In the genomic region with DNA sequence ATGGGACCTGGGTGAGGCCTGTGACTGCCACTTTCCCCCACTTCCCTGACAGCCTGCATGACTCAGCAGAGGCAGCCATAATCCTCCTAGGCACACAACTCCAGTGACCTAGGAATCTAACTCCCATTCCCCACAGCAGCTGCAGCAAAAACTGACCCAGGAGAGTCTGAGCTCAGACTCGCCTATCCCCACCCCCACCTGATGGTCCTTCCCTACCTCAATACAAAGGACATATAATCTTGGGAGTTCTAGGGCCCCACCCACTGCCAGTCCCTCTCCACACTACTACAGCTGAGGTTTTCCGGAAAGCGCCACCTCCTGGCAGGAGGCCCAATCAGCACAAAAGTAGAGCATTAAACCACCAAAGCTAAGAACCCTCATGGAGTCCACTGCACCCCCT, we compare ENCODE assay signal across 8 cellular contexts. TPM values are rescaled to one million over a fixed set of nuclear protein-coding genes. Genes with fewer than 3 reads are reported as not detected.
DNase-seq lines count a peak whose midpoint lies in the region; ATAC-seq, FAIRE-seq and TF ChIP-seq lines count a peak whose summit lies in the region.
"Not testable (repeated sequence)": the region's sequence is repeated elsewhere in the genome, so short reads cannot be mapped to it uniquely, and the experiment has no call there.

No MANE protein-coding gene starts in this region.

- not testable (repeated sequence) for H3K36me3 ChIP-seq in cardiac muscle cell
- peaks cover 22% of the 10 kb centered on the region for H3K36me3 ChIP-seq in neural progenitor cell

- not testable (repeated sequence) for TF ChIP-seq CTCF in A549 (IDR thresholded peaks at IDR 0.05)
- TF ChIP-seq CTCF in GM12865 (IDR thresholded peaks at IDR 0.05; ENCODE audit: insufficient read depth, low read depth, low read length, missing control alignments) (peak; percentile 13), astrocyte of the spinal cord (IDR thresholded peaks at IDR 0.05; ENCODE audit: low read depth, low read length) (peak; percentile 12), cardiac muscle cell (IDR thresholded peaks at IDR 0.05; ENCODE audit: low read depth, low read length) (peak; percentile 10), neural progenitor cell (IDR thresholded peaks at IDR 0.05) (peak; percentile 46)

- POLR2A ChIA-PET in A549 (lab: Yijun Ruan, JAX); activated CD4-positive, alpha-beta T cell treated with anti-CD3 and anti-CD28 coated beads for 36 hours (lab: Charles Lee): not testable (repeated sequence)

- in situ Hi-C loops in KBM-7 (cut with MboI; ENCODE audit: low pct_unique_long_range_greater_than_20kb, low sequenced_read_pairs); astrocyte of the spinal cord (cut with HindIII; ENCODE audit: low sequenced_read_pairs): not testable (repeated sequence)

- H3K27me3 ChIP-seq in cardiac muscle cell, neural progenitor cell: not testable (repeated sequence)

- H3K4me1 Mint-ChIP-seq in activated CD4-positive, alpha-beta T cell treated with anti-CD3 and anti-CD28 coated beads for 36 hours; neural progenitor cell: not testable (repeated sequence)

- not testable (repeated sequence) for H3K4me2 ChIP-seq in A549, neural progenitor cell

- 58% methylated on average over 2 of the region's 3 CpGs for WGBS in A549 (ENCODE audit: missing lambda C conversion rate)

- not testable (repeated sequence) for H3K4me3 ChIP-seq in A549; GM12865 (ENCODE audit: low read depth, low read length); astrocyte of the spinal cord (ENCODE audit: low read depth, low read length); cardiac muscle cell; neural progenitor cell

- CTCF ChIA-PET in A549 (lab: Yijun Ruan, JAX): interaction anchor here (0.6 to 1.1 kb wide), 2 partner anchors 15 to 31 kb away, joined by 3 read pairs; no protein-coding TSS in a partner anchor
- CTCF ChIA-PET in activated CD4-positive, alpha-beta T cell treated with anti-CD3 and anti-CD28 coated beads for 36 hours (lab: Charles Lee): interaction anchor here (0.6 to 1.0 kb wide), 5 partner anchors 9 to 196 kb away, joined by 3 to 6 read pairs (median 3); no protein-coding TSS in a partner anchor

- H3F3A ChIP-seq in neural progenitor cell (ENCODE audit: low read depth): not testable (repeated sequence)

- H3K27ac Mint-ChIP-seq in activated CD4-positive, alpha-beta T cell treated with anti-CD3 and anti-CD28 coated beads for 36 hours; neural progenitor cell: not testable (repeated sequence)

- TF ChIP-seq RAD21 in A549 (conservative IDR thresholded peaks at IDR 0.05 in 1 of 2, IDR thresholded peaks at IDR 0.05 in 1 of 2): not testable (repeated sequence)

- H3K9me3 ChIP-seq in A549; cardiac muscle cell (ENCODE audit: low read depth); neural progenitor cell (ENCODE audit: low read depth): not testable (repeated sequence)

- TF ChIP-seq POLR2A in A549 (IDR thresholded peaks at IDR 0.05; ENCODE audit: low read length): not testable (repeated sequence)

- not testable (repeated sequence) for H3K9ac ChIP-seq in neural progenitor cell

- intact Hi-C loops in activated CD4-positive, alpha-beta T cell treated with anti-CD3 and anti-CD28 coated beads for 36 hours (cut with DNase I, micrococcal nuclease): not testable (repeated sequence)

- H3K79me2 ChIP-seq in neural progenitor cell (ENCODE audit: low read depth): peaks cover 31% of the 10 kb centered on the region

- not testable (repeated sequence) for H4K20me1 ChIP-seq in neural progenitor cell (ENCODE audit: low read depth)

- peak in 1 of 2 experiments; percentile 45; a peak in 3 of 6 replicates for ATAC-seq in A549
- ATAC-seq in activated CD4-positive, alpha-beta T cell treated with anti-CD3 and anti-CD28 coated beads for 36 hours: peak; percentile 26

- not testable (repeated sequence) for TF ChIP-seq EP300 in A549 (IDR thresholded peaks at IDR 0.05)

- not testable (repeated sequence) for H3K4me1 ChIP-seq in A549, neural progenitor cell
- H3K4me1 ChIP-seq in cardiac muscle cell (ENCODE audit: low read depth): peaks cover 19% of the 10 kb centered on the region

- peak overlapping the region in 1 of 2 experiments; percentile 73; a peak in 3 of 6 replicates for H3K27ac ChIP-seq in A549
- H3K27ac ChIP-seq in cardiac muscle cell, neural progenitor cell: not testable (repeated sequence)

- peaks cover 69% of the 10 kb centered on the region for H3K36me3 Mint-ChIP-seq in activated CD4-positive, alpha-beta T cell treated with anti-CD3 and anti-CD28 coated beads for 36 hours (ENCODE audit: low read depth)
- H3K36me3 Mint-ChIP-seq in neural progenitor cell: peaks cover 60% of the 10 kb centered on the region

- not testable (repeated sequence) for FAIRE-seq in A549 (lab: Jason Lieb, UNC)

- H3K4me3 Mint-ChIP-seq in activated CD4-positive, alpha-beta T cell treated with anti-CD3 and anti-CD28 coated beads for 36 hours; neural progenitor cell: not testable (repeated sequence)

- H2AFZ ChIP-seq in neural progenitor cell (replicated peaks): not testable (repeated sequence)

- DNase-seq in A549 (ENCODE audit: low read depth in 1 of 2, low spot score in 1 of 2): peak in 1 of 2 experiments; percentile 35
- DNase-seq in GM12865 (ENCODE audit: low read depth): peak; percentile 13
- peak; percentile 44 for DNase-seq in KBM-7
- DNase-seq in OCI-M1 (lab: John Stamatoyannopoulos, UW): peak; percentile 81
- peak; percentile 49 for DNase-seq in activated CD4-positive, alpha-beta T cell treated with anti-CD3 and anti-CD28 coated beads for 36 hours
- not testable (repeated sequence) for DNase-seq in astrocyte of the spinal cord (ENCODE audit: low read depth, low spot score)
- peak in 1 of 2 donors; percentile 7 for DNase-seq in cardiac muscle cell (ENCODE audit: low read depth in 1 of 2, low spot score in 1 of 2)
- peak; percentile 27 for DNase-seq in neural progenitor cell (ENCODE audit: low spot score)

- not testable (repeated sequence) for H3K9me3 Mint-ChIP-seq in activated CD4-positive, alpha-beta T cell treated with anti-CD3 and anti-CD28 coated beads for 36 hours (ENCODE audit: low read depth)
- H3K9me3 Mint-ChIP-seq in neural progenitor cell: peaks cover 12% of the 10 kb centered on the region

- H3K27me3 Mint-ChIP-seq in activated CD4-positive, alpha-beta T cell treated with anti-CD3 and anti-CD28 coated beads for 36 hours; neural progenitor cell (ENCODE audit: insufficient read depth, low read depth): not testable (repeated sequence)

TF ChIP-seq in A549, 52 proteins besides CTCF, POLR2A, EP300 and RAD21:
- peak; percentile 8 for TF ChIP-seq MAFK (IDR thresholded peaks at IDR 0.05; ENCODE audit: partially characterized antibody)

RNA-seq across cellular contexts. Expression of gene NDC1, which starts 26.6 kb away (rescaled TPM):
- 39.1 and 49.5 TPM in 2 replicates for polyA plus RNA-seq in A549 (2011; rRNA removed)
- 14.7 and 18.7 TPM in 2 replicates for polyA plus RNA-seq in A549 (2012; cell fraction: cytosol; rRNA removed)
- polyA plus RNA-seq in A549 (2012; cell fraction: nucleus; rRNA removed): 9.2 and 12.5 TPM in 2 replicates
- 25.7 to 27.8 TPM (median 26.4 TPM) in 3 replicates for polyA plus RNA-seq in A549 (2017; fragmentation: RNase III; extraction: RNeasy Plus Mini Kit Qiagen cat#74134 plus additional on column Dnase treatment)
- polyA minus RNA-seq in A549 (2011; rRNA and poly(A)+ RNA removed): 63.4 and 64.2 TPM in 2 replicates
- total RNA-seq in activated CD4-positive, alpha-beta T cell treated with anti-CD3 and anti-CD28 coated beads for 36 hours: 10 to 100 TPM; 31.2 to 38.5 TPM
- 18.1 and 20.5 TPM in 2 replicates for total RNA-seq in cardiac muscle cell
- polyA plus RNA-seq in cardiac muscle cell: 11.7 and 17.6 TPM in 2 replicates
- 63.6 and 94.3 TPM in 2 replicates for total RNA-seq in neural progenitor cell (ENCODE audit: low replicate concordance)
